1 cellular context compared by ENCODE assay signal in the genomic region with DNA sequence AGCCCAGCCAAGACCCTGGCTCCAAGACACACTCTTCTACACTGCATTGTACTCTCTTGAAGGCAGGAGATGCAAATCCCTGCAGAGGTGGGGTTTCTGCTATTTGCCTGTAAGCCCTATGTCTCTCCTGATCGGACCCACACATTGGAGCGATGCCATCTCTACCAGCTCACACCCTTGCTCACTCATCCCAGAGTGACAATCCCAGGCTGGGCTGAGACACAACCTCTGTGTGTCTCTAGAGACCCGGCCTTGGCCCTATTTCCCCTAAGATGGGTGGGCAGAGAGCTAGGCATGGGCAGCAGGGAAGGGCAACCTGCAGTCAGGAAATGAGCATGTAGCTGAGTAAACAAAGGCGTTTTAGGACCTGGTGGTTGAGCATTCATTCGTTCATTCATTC.
TF ChIP-seq lines count a peak whose summit lies in the region.

No MANE protein-coding gene starts in this region.

TF ChIP-seq in H1, 55 proteins besides CTCF, POLR2A, EP300 and RAD21 (continued from another document):
- TF ChIP-seq RBBP5 (IDR thresholded peaks at IDR 0.05; ENCODE audit: borderline replicate concordance, low read depth, low read length): no peak
- TF ChIP-seq JUND (IDR thresholded peaks at IDR 0.05; ENCODE audit: low read length): no peak
- TF ChIP-seq POU5F1 (IDR thresholded peaks at IDR 0.05; ENCODE audit: low read depth, low read length): no peak
- no peak for TF ChIP-seq TCF12 (IDR thresholded peaks at IDR 0.05; ENCODE audit: low read depth, low read length)
- TF ChIP-seq TAF1 (IDR thresholded peaks at IDR 0.05; ENCODE audit: low read depth, low read length): no peak
- no peak for TF ChIP-seq CTBP2 (IDR thresholded peaks at IDR 0.05; ENCODE audit: borderline replicate concordance, insufficient read depth, insufficient read length, low read length)
